In genomic region chr6:85079761-85080160, GRCh38 we compare ENCODE assay signal across 19 cellular contexts.
A peak's percentile ranks its signal among the peaks of the same experiment; 100 is the strongest.
DNase-seq lines count a peak whose midpoint lies in the region; ATAC-seq and TF ChIP-seq lines count a peak whose summit lies in the region.
"Had no signal": no experiment of that assay in that cellular context is flagged by ENCODE, and none has a peak within 500 bp of the region (broad histone marks: within the 10 kb centered on the region; RNA-seq: fewer than 3 reads in every experiment).

No MANE protein-coding gene starts in this region.

- CTCF ChIA-PET in HEK293 (lab: Yijun Ruan, JAX), result no interaction called here

- no peak overlapping the region for H2AFZ ChIP-seq in smooth muscle cell (ENCODE audit: low read depth)

- H3K4me1 ChIP-seq in HEK293 (ENCODE audit: control insufficient read depth, insufficient read depth, low read length), result peaks cover 13% of the 10 kb centered on the region
- H3K4me1 ChIP-seq in smooth muscle cell (ENCODE audit: low read depth), result peaks cover 4% of the 10 kb centered on the region
- no peaks in the 10 kb centered on the region for H3K4me1 ChIP-seq in colonic mucosa
- no peaks in the 10 kb centered on the region for H3K4me1 ChIP-seq in mesendoderm (ENCODE audit: control insufficient read depth, low read depth, low read length)
- H3K4me1 ChIP-seq: BLaER1 treated with 17β-estradiol and CSF1 and Interleukin-3, amounts not matched to agents 10 nM and 100 nM; Caco-2 had no signal

- H4K20me1 ChIP-seq in smooth muscle cell (ENCODE audit: low read depth), result no peaks in the 10 kb centered on the region
- H4K20me1 ChIP-seq: BLaER1 treated with 17β-estradiol and CSF1 and Interleukin-3, amounts not matched to agents 10 nM and 100 nM had no signal

- H2AK5ac ChIP-seq in mesendoderm (ENCODE audit: low read length), result no peak overlapping the region

- H3K9me3 ChIP-seq in HEK293 (ENCODE audit: control insufficient read depth, insufficient read depth, low read depth, low read length) (no peaks in the 10 kb centered on the region), smooth muscle cell (replicated peaks; ENCODE audit: low read depth) (no peaks in the 10 kb centered on the region), colonic mucosa (no peaks in the 10 kb centered on the region)
- H3K9me3 ChIP-seq: BLaER1 treated with 17β-estradiol and CSF1 and Interleukin-3, amounts not matched to agents 10 nM and 100 nM; Caco-2 had no signal

- H3K9ac ChIP-seq in smooth muscle cell (ENCODE audit: low read depth) (no peak overlapping the region), colonic mucosa (ENCODE audit: low read depth in 2 of 2, low read length in 2 of 2) (no peak overlapping the region), mesendoderm (ENCODE audit: low read length) (no peak overlapping the region)
- H3K9ac ChIP-seq: BLaER1 treated with 17β-estradiol and CSF1 and Interleukin-3, amounts not matched to agents 10 nM and 100 nM had no signal

- ATAC-seq in HG02852 (IDR thresholded peaks at IDR 0.05; ENCODE audit: unreplicated experiment) (no peak), HG02973 (IDR thresholded peaks at IDR 0.05; ENCODE audit: unreplicated experiment) (no peak)
- ATAC-seq: CD8-positive, alpha-beta T cell had no signal

- H3K4me3 ChIP-seq in HEK293 (ENCODE audit: low read depth, low read length), result no peak overlapping the region
- H3K4me3 ChIP-seq in foreskin fibroblast (ENCODE audit: low read depth in 1 of 2, low read length in 2 of 2), result no peak overlapping the region
- no peak overlapping the region for H3K4me3 ChIP-seq in smooth muscle cell
- H3K4me3 ChIP-seq in colonic mucosa, result no peak overlapping the region
- no peak overlapping the region for H3K4me3 ChIP-seq in mesendoderm (ENCODE audit: low read length)
- H3K4me3 ChIP-seq: BLaER1 treated with 17β-estradiol and CSF1 and Interleukin-3, amounts not matched to agents 10 nM and 100 nM had no signal

- peaks cover 15% of the 10 kb centered on the region for H3F3A ChIP-seq in smooth muscle cell (ENCODE audit: low read depth)

- no peak overlapping the region for H2BK120ac ChIP-seq in mesendoderm (ENCODE audit: low read depth, low read length)

- peak overlapping the region; percentile 65 for H3K4me2 ChIP-seq in smooth muscle cell
- no peak overlapping the region for H3K4me2 ChIP-seq in mesendoderm (ENCODE audit: low read length)
- H3K4me2 ChIP-seq: BLaER1 treated with 17β-estradiol and CSF1 and Interleukin-3, amounts not matched to agents 10 nM and 100 nM had no signal

- TF ChIP-seq CTCF in HEK293 (tag by site-specific recombination; IDR thresholded peaks at IDR 0.05) (no peak), foreskin fibroblast (IDR thresholded peaks at IDR 0.05; ENCODE audit: low read depth, low read length) (no peak), smooth muscle cell (IDR thresholded peaks at IDR 0.05; ENCODE audit: borderline replicate concordance, insufficient read depth, poor library complexity, severe bottlenecking) (no peak), colonic mucosa (IDR thresholded peaks at IDR 0.05) (no peak)

- H3K23ac ChIP-seq in mesendoderm (ENCODE audit: low read length), result no peak overlapping the region

- H4K8ac ChIP-seq in mesendoderm (ENCODE audit: low read depth, low read length), result no peak overlapping the region

- POLR2A ChIA-PET in HEK293 (lab: Yijun Ruan, JAX), result no interaction called here

- intact Hi-C loops in colonic mucosa (cut with DNase I), result no loop called here

- H3K36me3 ChIP-seq in HEK293 (ENCODE audit: control insufficient read depth in 2 of 2, insufficient read depth in 1 of 2, low read length in 2 of 2), result no peaks in the 10 kb centered on the region
- no peaks in the 10 kb centered on the region for H3K36me3 ChIP-seq in smooth muscle cell (ENCODE audit: low read depth)
- H3K36me3 ChIP-seq in colonic mucosa, result no peaks in the 10 kb centered on the region
- no peaks in the 10 kb centered on the region for H3K36me3 ChIP-seq in mesendoderm (ENCODE audit: control insufficient read depth, insufficient read depth, low read length)
- H3K36me3 ChIP-seq: BLaER1 treated with 17β-estradiol and CSF1 and Interleukin-3, amounts not matched to agents 10 nM and 100 nM had no signal

- H3K4ac ChIP-seq in mesendoderm (ENCODE audit: low read depth, low read length), result no peak overlapping the region

- peak; percentile 55 for DNase-seq in amniotic epithelial cell (ENCODE audit: low read depth)
- peak; percentile 9 to 28 for DNase-seq in foreskin fibroblast
- no peak for DNase-seq in smooth muscle cell (lab: John Stamatoyannopoulos, UW; ENCODE audit: unreplicated experiment)
- no peak for DNase-seq in colonic mucosa
- DNase-seq in mesendoderm, result no peak
- DNase-seq: 8988T; ACHN; AML-193; Caco-2; Calu3; CD4-positive, alpha-beta T cell; CD8-positive, alpha-beta T cell; DMS79 treated with DMSO at 0.1 percent for 48 hours; GF-D8 had no signal

- no peak overlapping the region for H3K18ac ChIP-seq in mesendoderm (ENCODE audit: low read length)

- H2BK15ac ChIP-seq in mesendoderm (replicated peaks; ENCODE audit: low read depth), result no peak overlapping the region

- no peaks in the 10 kb centered on the region for H3K79me1 ChIP-seq in mesendoderm (ENCODE audit: low read length)

- H2BK5ac ChIP-seq in mesendoderm (ENCODE audit: low read length), result no peak overlapping the region

- H3K27ac ChIP-seq in HEK293 (ENCODE audit: extremely low read depth, low read depth, low read length) (no peak overlapping the region), smooth muscle cell (ENCODE audit: low read depth) (no peak overlapping the region), colonic mucosa (no peak overlapping the region), mesendoderm (ENCODE audit: low read depth, low read length) (no peak overlapping the region)
- H3K27ac ChIP-seq: BLaER1 treated with 17β-estradiol and CSF1 and Interleukin-3, amounts not matched to agents 10 nM and 100 nM; C4-2B had no signal

- H4K5ac ChIP-seq in mesendoderm (ENCODE audit: low read length), result no peak overlapping the region

- H3K27me3 ChIP-seq in smooth muscle cell (ENCODE audit: low read depth), result peaks cover 12% of the 10 kb centered on the region
- H3K27me3 ChIP-seq in colonic mucosa, result no peaks in the 10 kb centered on the region
- H3K27me3 ChIP-seq in mesendoderm (ENCODE audit: insufficient read depth, low read length, poor library complexity), result no peaks in the 10 kb centered on the region
- H3K27me3 ChIP-seq: BLaER1 treated with 17β-estradiol and CSF1 and Interleukin-3, amounts not matched to agents 10 nM and 100 nM had no signal

- 71% methylated on average over 3 of the region's 3 CpGs for WGBS in smooth muscle cell (ENCODE audit: low lambda C conversion rate)
- no CpG with 5 or more reads among the region's 3 CpGs for WGBS in mesendoderm (ENCODE audit: extremely low coverage, insufficient coverage, low lambda C conversion rate)

- H3K56ac ChIP-seq in mesendoderm (ENCODE audit: low read length), result no peak overlapping the region

- H3K79me2 ChIP-seq in smooth muscle cell (ENCODE audit: low read depth), result no peaks in the 10 kb centered on the region
- no peaks in the 10 kb centered on the region for H3K79me2 ChIP-seq in mesendoderm (ENCODE audit: control insufficient read depth, insufficient read depth, low read length)

TF ChIP-seq in HEK293, 187 proteins besides CTCF, POLR2A, EP300 and RAD21:
- TF ChIP-seq PRDM10 (tag by site-specific recombination; IDR thresholded peaks at IDR 0.05) (peak; percentile 83), ZNF548 (tag by site-specific recombination; IDR thresholded peaks at IDR 0.05) (0 out of 2 replicates have a peak, but pooled peaks have one; percentile 6), ZBTB20 (tag by site-specific recombination; IDR thresholded peaks at IDR 0.05) (no peak)

Comparison
In these comparisons a context has a peak if more than half of its experiments do, and no peak if none do; other contexts are left out.
1. DNase-seq: peak in amniotic epithelial cell (single experiment) and foreskin fibroblast (2 of 2); none in smooth muscle cell (single experiment), colonic mucosa (single experiment) and mesendoderm (single experiment).